ENCODE assay signal across 16 cellular contexts in the genomic region with DNA sequence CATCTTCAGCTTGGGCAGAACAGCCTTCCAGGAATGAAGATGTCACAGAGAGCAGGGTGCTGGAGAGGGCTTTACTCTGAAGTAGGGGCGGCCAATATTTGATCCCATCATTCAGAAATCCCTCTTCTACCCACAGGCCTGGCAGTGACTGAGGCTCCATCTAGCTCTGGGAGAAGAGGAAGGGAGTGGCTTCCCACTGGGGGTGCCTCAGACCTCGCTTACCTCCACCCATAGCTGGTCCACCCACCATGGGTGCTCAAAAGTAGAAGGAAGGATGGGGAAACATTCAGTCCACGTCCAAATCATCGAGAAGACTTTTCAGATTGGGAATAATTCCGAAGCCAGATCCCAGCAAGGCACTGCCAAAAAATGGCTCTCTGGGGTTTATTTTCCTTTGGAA. TPM values are rescaled to one million over a fixed set of nuclear protein-coding genes. Genes with fewer than 3 reads are reported as not detected.
A peak's percentile ranks its signal among the peaks of the same experiment; 100 is the strongest.
DNase-seq lines count a peak whose midpoint lies in the region; ATAC-seq, FAIRE-seq and TF ChIP-seq lines count a peak whose summit lies in the region.
"Had no signal": no experiment of that assay in that cellular context is flagged by ENCODE, and none has a peak within 500 bp of the region (broad histone marks: within the 10 kb centered on the region; RNA-seq: fewer than 3 reads in every experiment).

No MANE protein-coding gene starts in this region.

- peak overlapping the region; percentile 67 to 86 for H2BK12ac ChIP-seq in mesenchymal stem cell (ENCODE audit: low read length in 2 of 2)

- in situ Hi-C loops in GM13976 (cut with MboI; ENCODE audit: low sequenced_read_pairs, unreplicated experiment): no loop called here

- H3K4me3 ChIP-seq in Karpas-422 (ENCODE audit: low read length) (0 out of 2 replicates have a peak overlapping the region, but pooled peaks have one; percentile 19), esophagus (ENCODE audit: low read depth in 1 of 2, low read length in 2 of 2) (no peak overlapping the region), mesenchymal stem cell (ENCODE audit: insufficient read depth in 1 of 2, low read depth in 1 of 2, low read length in 2 of 2) (peak overlapping the region in 1 of 2 experiments; percentile 15), subcutaneous abdominal adipose tissue (ENCODE audit: low read depth in 1 of 5, low read length in 5 of 5) (no peak overlapping the region), mucosa of descending colon (no peak overlapping the region)

- no peak for DNase-seq in Karpas-422
- no peak for DNase-seq in mesenchymal stem cell
- no peak for DNase-seq in HTR-8/SVneo (ENCODE audit: insufficient read length, low spot score)
- DNase-seq in GM13976 (ENCODE audit: low spot score): no peak
- DNase-seq in mucosa of descending colon: no peak
- DNase-seq: activated CD8-positive, alpha-beta memory T cell treated with anti-CD3 and anti-CD28 coated beads for 24 hours; activated effector memory CD4-positive, alpha-beta T cell treated with anti-CD3 and anti-CD28 coated beads, Interleukin-2, amount 50 U/mL, for 16 hours; DMS 273 treated with DMSO at 0.1 percent for 48 hours; effector CD8-positive, alpha-beta T cell; natural killer cell; stimulated activated CD4-positive, alpha-beta T cell treated with anti-CD3 and anti-CD28 coated beads, Interleukin-4, amount 100 ng/mL, for 24 hours had no signal

- intact Hi-C loops in mucosa of descending colon (cut with DNase I, micrococcal nuclease): no loop called here

- no peak overlapping the region for H2AK5ac ChIP-seq in mesenchymal stem cell (ENCODE audit: low read length, severe bottlenecking)

- peak overlapping the region; percentile 33 for H4K8ac ChIP-seq in mesenchymal stem cell (ENCODE audit: low read length)

- H3K79me1 ChIP-seq in mesenchymal stem cell (replicated peaks; ENCODE audit: low read length, poor library complexity, severe bottlenecking): no peaks in the 10 kb centered on the region

- H3K27me3 ChIP-seq in Karpas-422 (ENCODE audit: low read length) (no peaks in the 10 kb centered on the region), esophagus (ENCODE audit: control insufficient read depth in 1 of 2, insufficient read depth in 2 of 2, low read length in 2 of 2) (no peaks in the 10 kb centered on the region), mesenchymal stem cell (ENCODE audit: control insufficient read depth in 1 of 2, insufficient read depth in 1 of 2, low read length in 2 of 2) (no peaks in the 10 kb centered on the region), subcutaneous abdominal adipose tissue (ENCODE audit: control insufficient read depth in 5 of 5, insufficient read depth in 4 of 5, low read length in 5 of 5) (no peaks in the 10 kb centered on the region)

- no peak overlapping the region for H3K14ac ChIP-seq in mesenchymal stem cell (ENCODE audit: low read length in 2 of 2)

- no peak overlapping the region for H2BK5ac ChIP-seq in mesenchymal stem cell (ENCODE audit: low read depth, low read length, poor library complexity, severe bottlenecking)

- H3K9ac ChIP-seq in Karpas-422 (ENCODE audit: low read length): peak overlapping the region; percentile 17; the same call in 1 of the 2 replicates
- H3K9ac ChIP-seq in mesenchymal stem cell (ENCODE audit: low read length): peak overlapping the region; percentile 56
- no peak overlapping the region for H3K9ac ChIP-seq in subcutaneous abdominal adipose tissue (ENCODE audit: low read length in 5 of 5)

- no peak for FAIRE-seq in HTR-8/SVneo (lab: Jason Lieb, UNC)

- H3K4me1 ChIP-seq in Karpas-422 (ENCODE audit: low read length): peaks cover 59% of the 10 kb centered on the region
- peaks cover 0 to 4% of the 10 kb centered on the region in 2 donors for H3K4me1 ChIP-seq in esophagus (ENCODE audit: control insufficient read depth in 2 of 2, insufficient read depth in 2 of 2, low read length in 1 of 2)
- H3K4me1 ChIP-seq in mesenchymal stem cell (ENCODE audit: control insufficient read depth, insufficient read depth, low read depth, low read length): peaks cover 7% of the 10 kb centered on the region
- peaks cover 4 to 33% (median 24%) of the 10 kb centered on the region in 5 donors for H3K4me1 ChIP-seq in subcutaneous abdominal adipose tissue (ENCODE audit: control insufficient read depth in 5 of 5, insufficient read depth in 5 of 5, low read length in 5 of 5)
- no peaks in the 10 kb centered on the region for H3K4me1 ChIP-seq in mucosa of descending colon (ENCODE audit: low read depth)

- peak overlapping the region; percentile 15 for H2BK15ac ChIP-seq in mesenchymal stem cell (ENCODE audit: low read depth, poor library complexity, severe bottlenecking)

- peak overlapping the region; percentile 63 for H3K4me2 ChIP-seq in Karpas-422 (ENCODE audit: low read depth, low read length, poor library complexity, severe bottlenecking)
- H3K4me2 ChIP-seq in mesenchymal stem cell (ENCODE audit: low read length, poor library complexity, severe bottlenecking): no peak overlapping the region

- no peak overlapping the region for H3K23ac ChIP-seq in mesenchymal stem cell (ENCODE audit: low read length in 2 of 2)

- H3K27ac ChIP-seq in Karpas-422 (ENCODE audit: low read length): peak overlapping the region; percentile 73; the same call in 1 of the 2 replicates
- H3K27ac ChIP-seq in esophagus (ENCODE audit: low read depth in 2 of 2, low read length in 1 of 2): peak overlapping the region; percentile 58 to 67
- no peak overlapping the region for H3K27ac ChIP-seq in mesenchymal stem cell (ENCODE audit: low read length, poor library complexity, severe bottlenecking)
- peak overlapping the region; percentile 16 for H3K27ac ChIP-seq in subcutaneous abdominal adipose tissue (ENCODE audit: low read depth, low read length)

- 73 to 76% methylated on average over 5 of the region's 5 CpGs for WGBS in esophagus, 2 donors
- 92% methylated on average over 4 of the region's 5 CpGs for WGBS in mesenchymal stem cell

- H3K9me3 ChIP-seq in Karpas-422 (ENCODE audit: low read length): no peaks in the 10 kb centered on the region
- H3K9me3 ChIP-seq in esophagus (ENCODE audit: control insufficient read depth in 2 of 2, insufficient read depth in 1 of 2, low read depth in 1 of 2, low read length in 1 of 2): no peaks in the 10 kb centered on the region
- no peaks in the 10 kb centered on the region for H3K9me3 ChIP-seq in mesenchymal stem cell (ENCODE audit: control insufficient read depth, low read length)
- peaks cover 0 to 4% (median 3%) of the 10 kb centered on the region in 5 donors for H3K9me3 ChIP-seq in subcutaneous abdominal adipose tissue (ENCODE audit: control insufficient read depth in 5 of 5, low read length in 5 of 5)
- H3K9me3 ChIP-seq in mucosa of descending colon: no peaks in the 10 kb centered on the region

- H3K36me3 ChIP-seq in Karpas-422 (ENCODE audit: insufficient read depth, low read length): no peaks in the 10 kb centered on the region
- no peaks in the 10 kb centered on the region for H3K36me3 ChIP-seq in esophagus (ENCODE audit: control insufficient read depth in 2 of 2, insufficient read depth in 2 of 2, low read length in 1 of 2)
- H3K36me3 ChIP-seq in mesenchymal stem cell (ENCODE audit: control insufficient read depth in 1 of 2, insufficient read depth in 2 of 2, low read depth in 1 of 2, low read length in 2 of 2): no peaks in the 10 kb centered on the region
- no peaks in the 10 kb centered on the region for H3K36me3 ChIP-seq in subcutaneous abdominal adipose tissue (ENCODE audit: control insufficient read depth in 5 of 5, insufficient read depth in 5 of 5, low read length in 5 of 5)
- no peaks in the 10 kb centered on the region for H3K36me3 ChIP-seq in mucosa of descending colon (ENCODE audit: low read depth)

- H3K9me2 ChIP-seq in Karpas-422 (replicated peaks; ENCODE audit: insufficient read depth, low read length): no peaks in the 10 kb centered on the region

- peak overlapping the region; percentile 31 to 58 for H3K18ac ChIP-seq in mesenchymal stem cell (ENCODE audit: low read depth in 1 of 2, low read length in 2 of 2)

- H2AFZ ChIP-seq in Karpas-422 (ENCODE audit: low read length) (no peak overlapping the region; the same call in 1 of the 2 replicates), mesenchymal stem cell (ENCODE audit: low read depth, low read length) (no peak overlapping the region)

- H4K20me1 ChIP-seq in Karpas-422 (ENCODE audit: insufficient read depth, low read depth, low read length): no peaks in the 10 kb centered on the region

- TF ChIP-seq CTCF in GM13976 (IDR thresholded peaks at IDR 0.05; ENCODE audit: borderline replicate concordance, control extremely low read depth, extremely low read depth, insufficient read depth, missing control alignments): no peak
- TF ChIP-seq CTCF in mucosa of descending colon (IDR thresholded peaks at IDR 0.05): no peak

- peak overlapping the region; percentile 11 for H2BK120ac ChIP-seq in mesenchymal stem cell (ENCODE audit: low read depth, low read length)

- peak overlapping the region; percentile 1 to 52 for H3K4ac ChIP-seq in mesenchymal stem cell (ENCODE audit: low read depth in 1 of 2, low read length in 2 of 2)

- no peaks in the 10 kb centered on the region for H3K79me2 ChIP-seq in Karpas-422 (ENCODE audit: low read length)

- peak overlapping the region; percentile 73 for H4K91ac ChIP-seq in mesenchymal stem cell (ENCODE audit: low read length)

- ATAC-seq in HG03342 (IDR thresholded peaks at IDR 0.05; ENCODE audit: unreplicated experiment) (no peak), mucosa of descending colon (no peak)
- ATAC-seq: natural killer cell had no signal

RNA-seq across cellular contexts. Expression of gene THBD, which starts 11.8 kb away (rescaled TPM):
- not detected in 2 replicates for total RNA-seq in Karpas-422 (2014; rRNA removed; shearing (Covaris generic); ENCODE audit: low replicate concordance)
- polyA plus RNA-seq in esophagus: 10 to 100 TPM in 1 of 2 donors, 1 to 10 TPM in 1; 9.5 to 29.7 TPM
- polyA plus RNA-seq in mesenchymal stem cell (2013, experiment 1 of 2): 9.7 TPM
- 9.8 TPM for polyA plus RNA-seq in mesenchymal stem cell (2013, experiment 2 of 2)
- 1 to 10 TPM; 1.8 to 8.8 (median 5.9) TPM for total RNA-seq in mucosa of descending colon

RNA-seq across cellular contexts. Expression of gene CD93, which starts 24.9 kb away (rescaled TPM):
- not detected in 2 replicates for total RNA-seq in Karpas-422 (2014; rRNA removed; shearing (Covaris generic); ENCODE audit: low replicate concordance)
- 1 to 10 TPM; 1.8 to 2.8 TPM for polyA plus RNA-seq in esophagus
- polyA plus RNA-seq in mesenchymal stem cell (2013, experiment 1 of 2): 0.01 TPM
- polyA plus RNA-seq in mesenchymal stem cell (2013, experiment 2 of 2): 0.01 TPM
- total RNA-seq in mucosa of descending colon: 10 to 100 TPM in 2 of 3 donors, 1 to 10 TPM in 1; 7.6 to 24.2 (median 20.1) TPM

RNA-seq across cellular contexts. Expression of gene SSTR4, which starts 26.1 kb away (rescaled TPM):
- total RNA-seq in Karpas-422 (2014; rRNA removed; shearing (Covaris generic); ENCODE audit: low replicate concordance): not detected in 2 replicates
- polyA plus RNA-seq in esophagus: not detected
- polyA plus RNA-seq in mesenchymal stem cell (2013, experiment 1 of 2): not detected
- not detected for polyA plus RNA-seq in mesenchymal stem cell (2013, experiment 2 of 2)
- under 1 TPM in 1 of 3 donors, not detected in 2; 0.19 TPM for total RNA-seq in mucosa of descending colon
- total RNA-seq: glomerular endothelial cell, kidney epithelial cell, natural killer cell had no signal

Comparison
In these comparisons a context has a peak if more than half of its experiments do, and no peak if none do; other contexts are left out.
1. H3K9ac ChIP-seq: peak in Karpas-422 (single experiment) and mesenchymal stem cell (single experiment); none in subcutaneous abdominal adipose tissue (0 of 5).